In genomic region chr10:87635498-87636312, GRCh38 we compare ENCODE assay signal across 9 cellular contexts. TPM values are rescaled to one million over a fixed set of nuclear protein-coding genes. Genes with fewer than 3 reads are reported as not detected.
DNase-seq lines count a peak whose midpoint lies in the region; ATAC-seq, FAIRE-seq and TF ChIP-seq lines count a peak whose summit lies in the region.
"Had no signal": no experiment of that assay in that cellular context is flagged by ENCODE, and none has a peak within 500 bp of the region (broad histone marks: within the 10 kb centered on the region; RNA-seq: fewer than 3 reads in every experiment).

No MANE protein-coding gene starts in this region.

- H3K27me3 ChIP-seq in K562 (ENCODE audit: control insufficient read depth in 2 of 2, insufficient read depth in 2 of 2, low read length in 2 of 2) (no peaks in the 10 kb centered on the region), small intestine (ENCODE audit: control insufficient read depth in 2 of 2, insufficient read depth in 2 of 2, low read length in 2 of 2) (no peaks in the 10 kb centered on the region)
- H3K27me3 ChIP-seq: BLaER1 had no signal

- H3K27me3 Mint-ChIP-seq in activated CD4-positive, alpha-beta T cell treated with anti-CD3 and anti-CD28 coated beads, Interleukin-2, amount 10 ng/mL, durations not matched to agents 24 days and 14 days = peaks cover 4% of the 10 kb centered on the region

- no peaks in the 10 kb centered on the region for H3K79me2 ChIP-seq in K562 (ENCODE audit: control insufficient read depth, insufficient read depth, low read length)

- H3K4me1 ChIP-seq in K562 (replicated peaks in 1 of 2; ENCODE audit: control insufficient read depth in 2 of 2, insufficient read depth in 2 of 2, low read length in 2 of 2) (no peaks in the 10 kb centered on the region), small intestine (ENCODE audit: control insufficient read depth in 2 of 2, insufficient read depth in 1 of 2, low read depth in 1 of 2, low read length in 1 of 2) (no peaks in the 10 kb centered on the region)
- H3K4me1 ChIP-seq: BLaER1 had no signal

- H3K27ac ChIP-seq in K562 (ENCODE audit: extremely low read depth, low read depth, low read length) = no peak overlapping the region
- peak overlapping the region; percentile 42 to 65 for H3K27ac ChIP-seq in small intestine (ENCODE audit: low read depth in 1 of 2, low read length in 1 of 2)
- H3K27ac ChIP-seq: BLaER1 had no signal

- H2AFZ ChIP-seq in K562 (ENCODE audit: low read depth, low read length) = no peak overlapping the region

- in situ Hi-C loops in K562 (cut with MboI) = no loop called here

- no peak for TF ChIP-seq RAD21 in K562 (CRISPR knock-in tag; conservative IDR thresholded peaks at IDR 0.05 in 1 of 2, IDR thresholded peaks at IDR 0.05 in 1 of 2)

- no peak overlapping the region for H3K9ac ChIP-seq in K562 (ENCODE audit: insufficient read depth in 1 of 2, low read depth in 2 of 2, low read length in 2 of 2)
- H3K9ac ChIP-seq: BLaER1 had no signal

- TF ChIP-seq POLR2A in K562 (conservative IDR thresholded peaks at IDR 0.05) = no peak

- intact Hi-C loops in activated CD4-positive, alpha-beta T cell treated with anti-CD3 and anti-CD28 coated beads, Interleukin-2, amount 10 ng/mL, durations not matched to agents 24 days and 14 days (cut with micrococcal nuclease) = no loop called here
- intact Hi-C loops in K562 (cut with micrococcal nuclease) = no loop called here

- FAIRE-seq in K562 (lab: Jason Lieb, UNC) (no peak), small intestine (lab: Jason Lieb, UNC) (no peak)

- peaks cover 12% of the 10 kb centered on the region for H3K4me1 Mint-ChIP-seq in activated CD4-positive, alpha-beta T cell treated with anti-CD3 and anti-CD28 coated beads, Interleukin-2, amount 10 ng/mL, durations not matched to agents 24 days and 14 days

- H3K9me3 Mint-ChIP-seq in activated CD4-positive, alpha-beta T cell treated with anti-CD3 and anti-CD28 coated beads, Interleukin-2, amount 10 ng/mL, durations not matched to agents 24 days and 14 days = peaks cover 15% of the 10 kb centered on the region

- TF ChIP-seq CTCF in K562 (IDR thresholded peaks at IDR 0.05 in 2 of 3, conservative IDR thresholded peaks at IDR 0.05 in 1 of 3; ENCODE audit: insufficient read depth in 2 of 3, low read depth in 1 of 3, low read length in 3 of 3) = no peak

- TF ChIP-seq EP300 in K562 (IDR thresholded peaks at IDR 0.05; ENCODE audit: low read length) = no peak

- POLR2A ChIA-PET in K562 (lab: Yijun Ruan, JAX) = no interaction called here

- H3K9me3 ChIP-seq in K562 (replicated peaks; ENCODE audit: control insufficient read depth, insufficient read depth, low read depth, low read length) (no peaks in the 10 kb centered on the region), small intestine (ENCODE audit: control insufficient read depth, low read depth) (no peaks in the 10 kb centered on the region)
- H3K9me3 ChIP-seq: BLaER1 had no signal

- no peaks in the 10 kb centered on the region for H3K36me3 Mint-ChIP-seq in activated CD4-positive, alpha-beta T cell treated with anti-CD3 and anti-CD28 coated beads, Interleukin-2, amount 10 ng/mL, durations not matched to agents 24 days and 14 days (ENCODE audit: low read depth)

- H3K27ac Mint-ChIP-seq in activated CD4-positive, alpha-beta T cell treated with anti-CD3 and anti-CD28 coated beads, Interleukin-2, amount 10 ng/mL, durations not matched to agents 24 days and 14 days = no peak overlapping the region

- no TSS peak for BruUV-seq in K562 (replicated peaks; lab: Mats Ljungman, UMichigan)

- H3K4me3 Mint-ChIP-seq in activated CD4-positive, alpha-beta T cell treated with anti-CD3 and anti-CD28 coated beads, Interleukin-2, amount 10 ng/mL, durations not matched to agents 24 days and 14 days = no peak overlapping the region

- peak; percentile 72 for DNase-seq in activated CD4-positive, alpha-beta T cell treated with anti-CD3 and anti-CD28 coated beads, Interleukin-2, amount 10 ng/mL, durations not matched to agents 24 days and 14 days
- DNase-seq in activated CD4-positive, alpha-beta T cell treated with anti-CD3 and anti-CD28 coated beads for 1 hour = no peak
- peak; percentile 75 for DNase-seq in LoVo (ENCODE audit: low spot score)
- no peak for DNase-seq in K562 (ENCODE audit: extremely low read depth in 1 of 4, low spot score in 3 of 4)
- DNase-seq in small intestine = peak; percentile 79
- DNase-seq in NCI-H2227 (lab: John Stamatoyannopoulos, UW; ENCODE audit: unreplicated experiment) = no peak
- DNase-seq in NCI-H1092 (lab: John Stamatoyannopoulos, UW) = no peak
- DNase-seq in AG08396 (ENCODE audit: low spot score) = no peak

- CTCF ChIA-PET in K562 (lab: Yijun Ruan, JAX; ENCODE audit: low intra/inter-chr PET ratio) = no interaction called here

- ATAC-seq in K562 = no peak

- H3K36me3 ChIP-seq in K562 (ENCODE audit: control insufficient read depth, insufficient read depth, low read length) (no peaks in the 10 kb centered on the region), small intestine (ENCODE audit: control insufficient read depth in 2 of 2, insufficient read depth in 2 of 2, low read length in 2 of 2) (no peaks in the 10 kb centered on the region)
- H3K36me3 ChIP-seq: BLaER1 had no signal

- WGBS in K562 (ENCODE audit: insufficient coverage, low coverage, missing lambda C conversion rate) = 3% methylated on average over 5 of the region's 5 CpGs
- WGBS in small intestine, 3 donors = 22 to 33% (median 26%) methylated on average over 5 of the region's 5 CpGs

- H3K4me2 ChIP-seq in K562 (ENCODE audit: insufficient read depth, low read length) = no peak overlapping the region
- H3K4me2 ChIP-seq: BLaER1 had no signal

- no peaks in the 10 kb centered on the region for H4K20me1 ChIP-seq in K562 (replicated peaks; ENCODE audit: control insufficient read depth, insufficient read depth, low read length)
- H4K20me1 ChIP-seq: BLaER1 had no signal

- no peaks in the 10 kb centered on the region for H3K9me1 ChIP-seq in K562 (ENCODE audit: control insufficient read depth, insufficient read depth, low read length)

- no peak overlapping the region for H3K4me3 ChIP-seq in K562
- H3K4me3 ChIP-seq in small intestine (ENCODE audit: low read depth in 1 of 2, low read length in 2 of 2) = no peak overlapping the region
- H3K4me3 ChIP-seq: BLaER1 had no signal

TF ChIP-seq in K562, 482 proteins besides CTCF, POLR2A, EP300 and RAD21:
- TF ChIP-seq ZNF217 (CRISPR knock-in tag; IDR thresholded peaks at IDR 0.05) (no peak), PRMT5 (CRISPR knock-in tag; IDR thresholded peaks at IDR 0.05) (no peak), CXXC5 (CRISPR knock-in tag; IDR thresholded peaks at IDR 0.05) (no peak), HOXB6 (CRISPR knock-in tag; IDR thresholded peaks at IDR 0.05; ENCODE audit: borderline replicate concordance) (no peak), NR2C2 (CRISPR knock-in tag; IDR thresholded peaks at IDR 0.05) (no peak), NR2C2 (tag; IDR thresholded peaks at IDR 0.05) (peak; percentile 22; the same call in 1 of the 2 replicates), FOSL1 (tag; conservative IDR thresholded peaks at IDR 0.05) (peak; percentile 34; the same call in 1 of the 2 replicates)

RNA-seq across cellular contexts. Expression of gene PAPSS2, which starts 24.0 kb away (rescaled TPM):
- total RNA-seq in activated CD4-positive, alpha-beta T cell treated with anti-CD3 and anti-CD28 coated beads, Interleukin-2, amount 10 ng/mL, durations not matched to agents 24 days and 14 days = 0.07 TPM in 1 of 2 replicates, not detected in the other
- not detected in 2 replicates for total RNA-seq in K562 (2011; cell fraction: chromatin; rRNA removed; ENCODE audit: low replicate concordance)
- total RNA-seq in K562 (2011; cell fraction: nucleolus; rRNA removed) = not detected in 2 replicates
- total RNA-seq in K562 (2011; cell fraction: nucleoplasm; rRNA removed) = not detected in 2 replicates
- not detected in 2 replicates for total RNA-seq in K562 (2014; rRNA removed)
- not detected in 2 replicates for total RNA-seq in K562 (2014; rRNA removed; fragmentation: Illumina TruSeq; extraction: Trizol)
- not detected in 2 replicates for total RNA-seq in K562 (2015; rRNA removed; fragmentation: Illumina TruSeq; extraction: Trizol)
- 0.22 and 0.29 TPM in 2 replicates for total RNA-seq in K562 (2021)
- not detected in 2 replicates for polyA plus RNA-seq in K562 (2011; rRNA removed)
- polyA plus RNA-seq in K562 (2011; cell fraction: cytosol; rRNA removed) = not detected in 2 replicates
- 0.03 TPM in 1 of 2 replicates, not detected in the other for polyA plus RNA-seq in K562 (2011; cell fraction: nucleus; rRNA removed)
- 0.04 TPM in 1 of 2 replicates, not detected in the other for polyA plus RNA-seq in K562 (2012)
- not detected in 2 replicates for polyA plus RNA-seq in K562 (2014; fragmentation: Illumina TruSeq; extraction: Trizol)
- polyA plus RNA-seq in K562 (2014; fragmentation: Nextera tagmentation; extraction: Ambion mirVana) = under 1 TPM in 1 of 2 experiments, not detected in 1; 0.01 TPM
- not detected in 2 replicates for polyA plus RNA-seq in K562 (2014; rRNA removed)
- polyA minus RNA-seq in K562 (2011; rRNA and poly(A)+ RNA removed) = not detected in 2 replicates
- polyA minus RNA-seq in K562 (2011; cell fraction: cytosol; rRNA and poly(A)+ RNA removed) = not detected in 2 replicates
- polyA minus RNA-seq in K562 (2011; cell fraction: nucleus; rRNA and poly(A)+ RNA removed) = not detected in 2 replicates
- 10 to 100 TPM; 28.4 to 78.9 (median 37.3) TPM for polyA plus RNA-seq in small intestine

Comparison
In these comparisons a context has a peak if more than half of its experiments do, and no peak if none do; other contexts are left out.
1. DNase-seq: peak in activated CD4-positive, alpha-beta T cell treated with anti-CD3 and anti-CD28 coated beads, Interleukin-2, amount 10 ng/mL, durations not matched to agents 24 days and 14 days (single experiment), LoVo (single experiment) and small intestine (single experiment); none in activated CD4-positive, alpha-beta T cell treated with anti-CD3 and anti-CD28 coated beads for 1 hour (single experiment), K562 (0 of 4), NCI-H2227 (single experiment), NCI-H1092 (single experiment) and AG08396 (single experiment).